1 cellular context compared by ENCODE assay signal in the genomic region with DNA sequence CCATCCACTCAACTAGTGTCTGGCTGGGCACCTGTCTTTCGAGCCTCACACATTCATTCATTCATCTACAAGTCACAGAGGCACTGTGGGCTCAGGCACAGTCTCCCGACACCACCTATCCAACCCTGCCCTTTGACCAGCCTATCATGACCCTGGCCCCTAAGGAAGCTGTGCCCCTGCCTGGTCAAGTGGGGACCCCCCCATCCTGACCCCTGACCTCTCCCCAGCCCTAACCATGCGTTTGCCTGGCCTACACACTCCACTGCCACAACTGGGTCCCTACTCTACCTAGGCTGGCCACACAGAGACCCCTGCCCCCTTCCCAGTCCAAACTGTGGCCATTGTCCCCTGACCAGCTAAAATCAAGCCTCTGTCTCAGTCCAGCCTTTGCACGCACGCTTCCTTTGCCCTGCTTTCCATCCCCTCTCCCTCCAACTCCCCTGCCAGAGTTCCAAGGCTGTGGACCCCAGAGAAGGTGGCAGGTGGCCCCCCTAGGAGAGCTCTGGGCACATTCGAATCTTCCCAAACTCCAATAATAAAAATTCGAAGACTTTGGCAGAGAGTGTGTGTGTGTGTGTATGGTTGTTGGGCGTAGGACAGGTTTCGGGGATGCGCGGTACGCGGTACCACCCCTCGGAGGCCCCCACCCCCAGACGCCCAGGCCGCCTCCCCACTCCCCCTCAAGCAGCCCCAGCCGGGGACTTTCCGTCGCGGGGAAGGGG.
TF ChIP-seq lines count a peak whose summit lies in the region.

No MANE protein-coding gene starts in this region.

TF ChIP-seq in endothelial cell of umbilical vein, 7 proteins besides CTCF, POLR2A, EP300 and RAD21:
- TF ChIP-seq, protein P1, sequence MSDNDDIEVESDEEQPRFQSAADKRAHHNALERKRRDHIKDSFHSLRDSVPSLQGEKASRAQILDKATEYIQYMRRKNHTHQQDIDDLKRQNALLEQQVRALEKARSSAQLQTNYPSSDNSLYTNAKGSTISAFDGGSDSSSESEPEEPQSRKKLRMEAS (IDR thresholded peaks at IDR 0.05; ENCODE audit: insufficient read depth, insufficient read length), result no peak
- TF ChIP-seq EZH2 (IDR thresholded peaks at IDR 0.05; ENCODE audit: borderline replicate concordance, low read depth, low read length, severe bottlenecking), result no peak
- no peak for TF ChIP-seq GATA2 (IDR thresholded peaks at IDR 0.05; ENCODE audit: insufficient read depth, insufficient read length, low read depth, low read length)
- no peak for TF ChIP-seq MYC (IDR thresholded peaks at IDR 0.05; ENCODE audit: low read depth, low read length)
- TF ChIP-seq FOS (IDR thresholded peaks at IDR 0.05; ENCODE audit: borderline replicate concordance, insufficient read depth, low read length), result no peak
- no peak for TF ChIP-seq JUN (IDR thresholded peaks at IDR 0.05; ENCODE audit: borderline replicate concordance, insufficient read depth, insufficient read length, low read depth)
- TF ChIP-seq POLR2AphosphoS5 (IDR thresholded peaks at IDR 0.05; ENCODE audit: insufficient read depth, low read depth, low read length), result no peak
